ENCODE assay signal across 10 cellular contexts in the genomic region with DNA sequence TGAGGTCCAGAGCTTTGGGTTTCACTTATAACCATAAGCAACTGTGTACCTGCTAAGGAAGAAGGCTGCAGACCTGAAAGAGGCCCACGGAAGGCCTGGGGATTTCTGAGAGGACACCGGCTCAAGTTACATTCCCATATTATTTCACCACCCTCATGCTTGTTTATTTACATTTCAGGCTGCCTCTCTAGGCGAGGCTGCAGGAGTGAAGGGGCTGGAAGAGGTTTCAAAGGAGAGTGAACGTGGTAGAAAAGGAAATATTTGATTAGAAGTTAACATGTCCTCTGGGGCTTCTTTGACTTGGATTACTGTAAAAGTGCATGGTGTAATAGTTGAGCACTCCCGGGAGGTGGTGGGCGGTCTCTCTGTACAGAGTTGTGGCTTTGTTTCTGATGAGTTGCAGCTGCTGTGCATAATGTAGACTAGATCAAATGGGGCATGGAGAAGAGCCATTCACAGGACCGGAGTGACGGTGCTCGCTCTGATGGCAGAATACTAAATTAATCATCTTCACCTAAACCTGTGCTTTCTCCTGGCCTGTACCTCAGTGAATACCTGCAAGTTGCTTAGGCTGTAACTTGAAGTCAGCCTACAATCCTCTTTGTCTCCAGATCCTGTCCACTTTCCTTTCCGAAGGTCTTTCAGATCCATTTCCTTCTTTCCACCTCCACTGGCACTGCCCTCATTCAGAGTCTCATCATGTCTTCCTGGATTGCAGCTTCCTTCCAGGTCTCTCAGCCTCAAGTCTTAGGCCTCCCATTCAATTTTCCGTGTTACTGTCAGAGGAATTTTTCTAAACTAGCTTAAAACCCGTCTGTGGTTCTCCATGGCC. TPM values are rescaled to one million over a fixed set of nuclear protein-coding genes. Genes with fewer than 3 reads are reported as not detected.
DNase-seq lines count a peak whose midpoint lies in the region; ATAC-seq and TF ChIP-seq lines count a peak whose summit lies in the region.
"Had no signal": no experiment of that assay in that cellular context is flagged by ENCODE, and none has a peak within 500 bp of the region (broad histone marks: within the 10 kb centered on the region; RNA-seq: fewer than 3 reads in every experiment).

No MANE protein-coding gene starts in this region.

- TF ChIP-seq EP300 in stomach (IDR thresholded peaks at IDR 0.05): no peak

- H3K4me1 ChIP-seq in stomach: peaks cover 10 to 51% (median 38%) of the 10 kb centered on the region in 4 donors
- H3K4me1 ChIP-seq in testis: peaks cover 7% of the 10 kb centered on the region

- H3K36me3 Mint-ChIP-seq in activated T-helper 17 cell treated with anti-CD3 and anti-CD28 coated beads, Interleukin-2, amount 50 U/mL, for 72 hours (ENCODE audit: low read depth): peaks cover 18% of the 10 kb centered on the region

- peak overlapping the region; percentile 95 for H3K4me3 Mint-ChIP-seq in activated T-helper 17 cell treated with anti-CD3 and anti-CD28 coated beads, Interleukin-2, amount 50 U/mL, for 72 hours

- TF ChIP-seq POLR2A in stomach (IDR thresholded peaks at IDR 0.05): no peak
- no peak for TF ChIP-seq POLR2A in testis (IDR thresholded peaks at IDR 0.05)

- H3K4me1 Mint-ChIP-seq in activated T-helper 17 cell treated with anti-CD3 and anti-CD28 coated beads, Interleukin-2, amount 50 U/mL, for 72 hours: peaks cover 41% of the 10 kb centered on the region

- H3K36me3 ChIP-seq in stomach (no peaks in the 10 kb centered on the region), testis (ENCODE audit: low read depth, missing control alignments) (no peaks in the 10 kb centered on the region)

- H3K9me3 ChIP-seq in stomach (no peaks in the 10 kb centered on the region), testis (no peaks in the 10 kb centered on the region)

- H3K27ac Mint-ChIP-seq in activated T-helper 17 cell treated with anti-CD3 and anti-CD28 coated beads, Interleukin-2, amount 50 U/mL, for 72 hours: no peak overlapping the region
- H3K27ac Mint-ChIP-seq: activated B cell treated with CpG ODN at 0.5 μM for 24 hours had no signal

- TF ChIP-seq CTCF in stomach (IDR thresholded peaks at IDR 0.05) (no peak), testis (IDR thresholded peaks at IDR 0.05) (no peak)

- no peaks in the 10 kb centered on the region for H3K27me3 ChIP-seq in stomach
- H3K27me3 ChIP-seq in testis: no peaks in the 10 kb centered on the region

- peak overlapping the region in 3 of 5 donors; percentile 30 to 72 (median 39) for H3K27ac ChIP-seq in stomach
- H3K27ac ChIP-seq in testis: no peak overlapping the region

- intact Hi-C loops in stomach (cut with DNase I; ENCODE audit: low total_unique reads) (no loop called here), testis (cut with DNase I; ENCODE audit: low total_unique reads) (no loop called here)

- H3K27me3 Mint-ChIP-seq in activated T-helper 17 cell treated with anti-CD3 and anti-CD28 coated beads, Interleukin-2, amount 50 U/mL, for 72 hours: no peaks in the 10 kb centered on the region

- DNase-seq in DMS 273 (lab: John Stamatoyannopoulos, UW; ENCODE audit: unreplicated experiment) (peak; percentile 65), DMS 273 treated with DMSO at 0.1 percent for 48 hours (lab: John Stamatoyannopoulos, UW) (no peak), NCI-H128 (lab: John Stamatoyannopoulos, UW; ENCODE audit: unreplicated experiment) (peak; percentile 83), inferior parietal cortex (ENCODE audit: extremely low spot score) (peak; percentile 13), stomach (no peak), testis (no peak)
- DNase-seq: activated B cell treated with CpG ODN at 0.5 μM for 24 hours had no signal

- WGBS in stomach, 5 donors: 56 to 69% (median 59%) methylated on average over 12 of the region's 12 CpGs
- 60 to 75% methylated on average over 12 of the region's 12 CpGs for whole genome bisulfite sequencing in testis, 2 donors

- H3K4me3 ChIP-seq in stomach (no peak overlapping the region), testis (no peak overlapping the region)
- H3K4me3 ChIP-seq: skin epidermis had no signal

- no peaks in the 10 kb centered on the region for H3K9me3 Mint-ChIP-seq in activated T-helper 17 cell treated with anti-CD3 and anti-CD28 coated beads, Interleukin-2, amount 50 U/mL, for 72 hours
- H3K9me3 Mint-ChIP-seq: activated B cell treated with CpG ODN at 0.5 μM for 24 hours had no signal

- peak; percentile 11 for ATAC-seq in activated T-helper 17 cell treated with anti-CD3 and anti-CD28 coated beads, Interleukin-2, amount 50 U/mL, for 72 hours (replicated peaks)
- ATAC-seq in GM21825 (IDR thresholded peaks at IDR 0.05; ENCODE audit: unreplicated experiment): no peak

RNA-seq across cellular contexts. Expression of a gene that starts 1.9 kb away (rescaled TPM):
- total RNA-seq in activated T-helper 17 cell treated with anti-CD3 and anti-CD28 coated beads, Interleukin-2, amount 50 U/mL, for 72 hours: 10 to 100 TPM; 25.9 to 34.7 TPM
- total RNA-seq in stomach (100 to 1,000 TPM in 1 of 5 donors, 10 to 100 TPM in 4; 19.8 to 278 (median 52.9) TPM), testis (100 to 1,000 TPM; 134 to 194 TPM)
- polyA plus RNA-seq in stomach (1 to 10 TPM; 4.1 to 8.0 (median 6.8) TPM), testis (ENCODE audit: insufficient read depth, low read depth, low replicate concordance) (108 TPM)

RNA-seq across cellular contexts. Expression of a gene that starts 43.0 kb away (rescaled TPM):
- not detected for total RNA-seq in activated T-helper 17 cell treated with anti-CD3 and anti-CD28 coated beads, Interleukin-2, amount 50 U/mL, for 72 hours
- 1 to 10 TPM in 1 of 5 donors, not detected in 4; 1.1 TPM for total RNA-seq in stomach
- polyA plus RNA-seq in stomach: not detected
- total RNA-seq in testis: not detected
- polyA plus RNA-seq in testis (ENCODE audit: insufficient read depth, low read depth, low replicate concordance): not detected
- total RNA-seq: activated B cell treated with CpG ODN at 0.5 μM for 24 hours had no signal

Comparison
In these comparisons a context has a peak if more than half of its experiments do, and no peak if none do; other contexts are left out.
1. DNase-seq: peak in DMS 273 (single experiment), NCI-H128 (single experiment) and inferior parietal cortex (single experiment); none in DMS 273 treated with DMSO at 0.1 percent for 48 hours (single experiment), stomach (single experiment) and testis (single experiment).
2. H3K27ac ChIP-seq: peak in stomach (3 of 5); none in testis (0 of 2).